Comparison of ENCODE assay signal across 1 cellular context in the genomic region with DNA sequence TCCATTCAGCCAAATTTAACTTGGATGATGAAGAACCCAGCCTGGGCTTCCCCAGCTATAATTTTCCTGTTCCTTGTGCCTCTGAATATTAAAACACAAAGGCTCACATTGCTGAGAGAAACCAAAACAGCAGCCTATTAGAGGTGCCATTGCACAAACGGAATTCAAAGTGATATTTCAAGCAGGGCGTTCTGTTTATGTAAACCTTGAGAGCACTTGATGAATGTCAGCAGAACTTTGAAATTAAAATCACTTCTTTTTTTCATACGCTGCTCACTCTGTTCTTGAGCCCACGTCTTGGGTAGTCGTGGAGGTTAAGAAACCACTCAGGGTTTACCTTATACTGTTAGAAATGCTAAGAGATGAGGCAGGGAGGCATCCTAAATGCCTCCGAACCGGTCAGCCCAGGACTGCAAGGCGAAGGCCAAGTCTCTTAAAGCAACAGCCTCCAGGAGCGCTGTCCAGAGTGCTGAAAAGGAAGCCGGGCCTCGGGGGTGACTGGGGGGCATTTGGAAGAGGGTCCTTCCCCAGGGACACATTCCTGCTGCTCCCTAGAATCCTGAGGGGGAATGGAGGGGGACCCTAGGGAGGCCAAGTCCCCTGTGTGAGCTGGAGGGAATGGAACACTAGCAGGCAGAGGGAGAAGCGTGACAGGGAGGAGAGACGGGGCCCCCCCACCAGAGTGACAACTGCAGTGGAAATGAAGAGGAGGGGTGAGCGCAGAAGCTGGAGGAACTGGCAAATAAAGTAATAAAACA.
TF ChIP-seq lines count a peak whose summit lies in the region.

No MANE protein-coding gene starts in this region.

TF ChIP-seq in GM12878, 131 proteins besides CTCF, POLR2A, EP300 and RAD21 (continued from another document):
- TF ChIP-seq, protein P1, sequence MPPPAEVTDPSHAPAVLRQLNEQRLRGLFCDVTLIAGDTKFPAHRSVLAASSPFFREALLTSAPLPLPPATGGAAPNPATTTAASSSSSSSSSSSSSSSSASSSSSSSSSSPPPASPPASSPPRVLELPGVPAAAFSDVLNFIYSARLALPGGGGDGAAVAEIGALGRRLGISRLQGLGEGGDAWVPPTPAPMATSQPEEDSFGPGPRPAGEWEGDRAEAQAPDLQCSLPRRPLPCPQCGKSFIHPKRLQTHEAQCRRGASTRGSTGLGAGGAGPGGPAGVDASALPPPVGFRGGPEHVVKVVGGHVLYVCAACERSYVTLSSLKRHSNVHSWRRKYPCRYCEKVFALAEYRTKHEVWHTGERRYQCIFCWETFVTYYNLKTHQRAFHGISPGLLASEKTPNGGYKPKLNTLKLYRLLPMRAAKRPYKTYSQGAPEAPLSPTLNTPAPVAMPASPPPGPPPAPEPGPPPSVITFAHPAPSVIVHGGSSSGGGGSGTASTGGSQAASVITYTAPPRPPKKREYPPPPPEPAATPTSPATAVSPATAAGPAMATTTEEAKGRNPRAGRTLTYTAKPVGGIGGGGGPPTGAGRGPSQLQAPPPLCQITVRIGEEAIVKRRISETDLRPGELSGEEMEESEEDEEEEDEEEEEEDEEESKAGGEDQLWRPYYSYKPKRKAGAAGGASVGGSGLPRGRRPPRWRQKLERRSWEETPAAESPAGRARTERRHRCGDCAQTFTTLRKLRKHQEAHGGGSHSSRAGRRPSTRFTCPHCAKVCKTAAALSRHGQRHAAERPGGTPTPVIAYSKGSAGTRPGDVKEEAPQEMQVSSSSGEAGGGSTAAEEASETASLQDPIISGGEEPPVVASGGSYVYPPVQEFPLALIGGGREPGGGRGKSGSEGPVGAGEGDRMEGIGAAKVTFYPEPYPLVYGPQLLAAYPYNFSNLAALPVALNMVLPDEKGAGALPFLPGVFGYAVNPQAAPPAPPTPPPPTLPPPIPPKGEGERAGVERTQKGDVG (CRISPR knock-in tag; IDR thresholded peaks at IDR 0.05) = no peak
- TF ChIP-seq KDM1A (IDR thresholded peaks at IDR 0.05; ENCODE audit: borderline replicate concordance) (no peak), GABPA (IDR thresholded peaks at IDR 0.05; ENCODE audit: low read depth) (no peak)
TF ChIP-seq in GM12878: peak in this region for 1.
